Comparison of ENCODE assay signal across 18 cellular contexts in genomic region chr16:87762071-87762571, GRCh38. TPM values are rescaled to one million over a fixed set of nuclear protein-coding genes. Genes with fewer than 3 reads are reported as not detected.
DNase-seq lines count a peak whose midpoint lies in the region; ATAC-seq, FAIRE-seq and TF ChIP-seq lines count a peak whose summit lies in the region.
"Had no signal": no experiment of that assay in that cellular context is flagged by ENCODE, and none has a peak within 500 bp of the region (broad histone marks: within the 10 kb centered on the region; RNA-seq: fewer than 3 reads in every experiment).

No MANE protein-coding gene starts in this region.

- no peaks in the 10 kb centered on the region for H3K9me3 ChIP-seq in H1 (ENCODE audit: insufficient read depth in 2 of 2, low read depth in 1 of 2, low read length in 1 of 2)
- H3K9me3 ChIP-seq: adrenal gland, MG63, upper lobe of right lung had no signal

- no peak overlapping the region for H3K9ac ChIP-seq in H1 (replicated peaks in 1 of 4; ENCODE audit: extremely low read depth in 1 of 4, low read depth in 3 of 4, low read length in 3 of 4)

- peaks cover 10% of the 10 kb centered on the region for H3K79me1 ChIP-seq in H1 (ENCODE audit: low read depth, low read length)

- TF ChIP-seq POLR2A in GM12891 (IDR thresholded peaks at IDR 0.05; ENCODE audit: low read depth, low read length) (no peak), H1 (IDR thresholded peaks at IDR 0.05; ENCODE audit: control extremely low read depth in 1 of 2, low read depth in 2 of 2, low read length in 2 of 2) (no peak; a peak in 1 of 3 replicates), H54 (IDR thresholded peaks at IDR 0.05; ENCODE audit: low read depth, low read length) (no peak)

- peaks cover 9 to 22% of the 10 kb centered on the region in 2 experiments for H4K20me1 ChIP-seq in H1 (replicated peaks in 1 of 2; ENCODE audit: control insufficient read depth in 1 of 2, insufficient read depth in 2 of 2, low read length in 2 of 2)

- no peak overlapping the region for H3K56ac ChIP-seq in H1 (replicated peaks; ENCODE audit: insufficient read length, low read depth, low read length)

- WGBS in H1 (ENCODE audit: extremely low coverage in 1 of 2, insufficient coverage in 1 of 2, insufficient read length in 1 of 2, insufficient replicate concordance in 2 of 2, low coverage in 1 of 2, low lambda C conversion rate in 2 of 2, missing lambda C conversion rate in 1 of 2), 2 experiments, result 96% methylated on average over 14 of the region's 14 CpGs; no CpG with 5 or more reads in 1 of the 2 experiments

- H3K4me3 ChIP-seq in H1 (ENCODE audit: extremely low read depth in 1 of 4, insufficient read depth in 2 of 4, low read depth in 3 of 4, low read length in 4 of 4), result no peak overlapping the region
- H3K4me3 ChIP-seq: adrenal gland, lung, MG63, upper lobe of right lung had no signal

- H3K27me3 Mint-ChIP-seq in activated CD8-positive, alpha-beta T cell treated with anti-CD3 and anti-CD28 coated beads for 36 hours, result no peaks in the 10 kb centered on the region
- peaks cover 9% of the 10 kb centered on the region for H3K27me3 Mint-ChIP-seq in glutamatergic neuron (ENCODE audit: unreplicated experiment)

- peaks cover 16 to 57% of the 10 kb centered on the region in 2 experiments for H3K79me2 ChIP-seq in H1 (ENCODE audit: control insufficient read depth in 1 of 2, insufficient read depth in 2 of 2, low read length in 2 of 2)

- intact Hi-C loops in activated CD8-positive, alpha-beta T cell treated with anti-CD3 and anti-CD28 coated beads for 36 hours (cut with micrococcal nuclease), result no loop called here

- no peak overlapping the region for H2AFZ ChIP-seq in H1 (ENCODE audit: low read length)

- CTCF ChIA-PET in activated CD8-positive, alpha-beta T cell treated with anti-CD3 and anti-CD28 coated beads for 36 hours (lab: Charles Lee), result interaction anchor here (1.6 to 2.2 kb wide), 3 partner anchors 17 to 126 kb away, joined by 4 to 8 read pairs (median 5); no protein-coding TSS in a partner anchor
- CTCF ChIA-PET in H1 (lab: Charles Lee; ENCODE audit: partially characterized antibody), result interaction anchor here (1.0 to 1.2 kb wide), 3 partner anchors 15 to 28 kb away, joined by 3 read pairs; no protein-coding TSS in a partner anchor

- H3K23ac ChIP-seq in H1 (ENCODE audit: insufficient read length), result no peak overlapping the region

- H4K8ac ChIP-seq in H1 (ENCODE audit: extremely low read depth, insufficient read depth, low read length), result no peak overlapping the region

- FAIRE-seq in GM12891 (lab: Jason Lieb, UNC), result no peak
- no peak for FAIRE-seq in H1 (lab: Jason Lieb, UNC)
- no peak for FAIRE-seq in H54 (lab: Jason Lieb, UNC)
- FAIRE-seq: endometrium, frontal cortex had no signal

- no peak overlapping the region for H2BK20ac ChIP-seq in H1 (ENCODE audit: low read length)

- H3K18ac ChIP-seq in H1 (ENCODE audit: extremely low read depth, low read length), result no peak overlapping the region

- H2AK5ac ChIP-seq in H1 (ENCODE audit: low read depth, low read length), result no peak overlapping the region

- peak; percentile 14 for ATAC-seq in activated CD8-positive, alpha-beta T cell treated with anti-CD3 and anti-CD28 coated beads for 36 hours
- ATAC-seq in HG03432 (IDR thresholded peaks at IDR 0.05; ENCODE audit: unreplicated experiment), result no peak
- ATAC-seq: right cardiac atrium, upper lobe of right lung had no signal

- peak overlapping the region; percentile 39 for H3K27ac ChIP-seq in C4-2B
- H3K27ac ChIP-seq in H1 (ENCODE audit: low read depth, low read length), result no peak overlapping the region
- H3K27ac ChIP-seq: adrenal gland, upper lobe of right lung had no signal

- no peak overlapping the region for H3K14ac ChIP-seq in H1 (ENCODE audit: insufficient read length)

- no peak overlapping the region for H4K5ac ChIP-seq in H1 (ENCODE audit: insufficient read length, low read depth, low read length)

- H3K36me3 ChIP-seq in H1 (ENCODE audit: control insufficient read depth in 2 of 4, insufficient read depth in 4 of 4, low read length in 3 of 4), result peaks cover 11 to 50% (median 31%) of the 10 kb centered on the region in 4 experiments; a peak in 7 of 8 replicates

- H3K4ac ChIP-seq in H1 (replicated peaks; ENCODE audit: insufficient read length, low read depth, low read length), result no peak overlapping the region

- TF ChIP-seq RAD21 in H1 (IDR thresholded peaks at IDR 0.05 in 1 of 2, conservative IDR thresholded peaks at IDR 0.05 in 1 of 2; ENCODE audit: low read depth in 2 of 2, low read length in 2 of 2), result no peak

- H3K27me3 ChIP-seq in H1 (replicated peaks in 1 of 4; ENCODE audit: control insufficient read depth in 3 of 4, extremely low read depth in 1 of 4, insufficient read depth in 3 of 4, low read length in 3 of 4), result no peaks in the 10 kb centered on the region
- H3K27me3 ChIP-seq: adrenal gland, MG63, upper lobe of right lung had no signal

- TF ChIP-seq CTCF in C4-2B (conservative IDR thresholded peaks at IDR 0.05) (no peak), H1 (IDR thresholded peaks at IDR 0.05; ENCODE audit: control extremely low read depth in 1 of 3, insufficient read depth in 1 of 3, low read depth in 1 of 3, low read length in 3 of 3) (no peak), glutamatergic neuron (IDR thresholded peaks at IDR 0.05; ENCODE audit: partially characterized antibody, unreplicated experiment) (no peak)
- no peak for TF ChIP-seq CTCF in activated CD8-positive, alpha-beta T cell treated with anti-CD3 and anti-CD28 coated beads for 36 hours (IDR thresholded peaks at IDR 0.05)

- no peak overlapping the region for H2BK15ac ChIP-seq in H1 (ENCODE audit: low read length)

- H2BK120ac ChIP-seq in H1 (replicated peaks; ENCODE audit: low read depth, low read length), result no peak overlapping the region

- peak overlapping the region; percentile 76 for H3K27ac Mint-ChIP-seq in activated CD8-positive, alpha-beta T cell treated with anti-CD3 and anti-CD28 coated beads for 36 hours
- no peak overlapping the region for H3K27ac Mint-ChIP-seq in glutamatergic neuron (ENCODE audit: unreplicated experiment)

- H3K23me2 ChIP-seq in H1 (ENCODE audit: low read depth, low read length), result peaks cover 10% of the 10 kb centered on the region; the same call in 1 of the 2 replicates

- H3K4me1 ChIP-seq in H1 (replicated peaks in 1 of 4; ENCODE audit: control insufficient read depth in 3 of 4, insufficient read depth in 4 of 4, low read length in 3 of 4), result peaks cover 0 to 4% (median 2%) of the 10 kb centered on the region in 4 experiments; a peak in 3 of 7 replicates

- peaks cover 31% of the 10 kb centered on the region for H3K4me1 Mint-ChIP-seq in activated CD8-positive, alpha-beta T cell treated with anti-CD3 and anti-CD28 coated beads for 36 hours (ENCODE audit: low read depth)
- H3K4me1 Mint-ChIP-seq in glutamatergic neuron (ENCODE audit: low read depth, unreplicated experiment), result no peaks in the 10 kb centered on the region

- no peak overlapping the region for H4K91ac ChIP-seq in H1 (replicated peaks; ENCODE audit: insufficient read length, low read length)

- H3K4me3 Mint-ChIP-seq in activated CD8-positive, alpha-beta T cell treated with anti-CD3 and anti-CD28 coated beads for 36 hours, result peak overlapping the region; percentile 8
- no peak overlapping the region for H3K4me3 Mint-ChIP-seq in glutamatergic neuron (ENCODE audit: unreplicated experiment)

- DNase-seq in GM12891 (ENCODE audit: insufficient read length, low spot score), result no peak
- DNase-seq in activated CD8-positive, alpha-beta T cell treated with anti-CD3 and anti-CD28 coated beads for 36 hours, result peak; percentile 42
- DNase-seq in H1 (ENCODE audit: low read depth in 1 of 2, low spot score in 2 of 2), result no peak
- no peak for DNase-seq in glutamatergic neuron
- no peak for DNase-seq in NCI-H2196 treated with DMSO at 0.1 percent for 48 hours (lab: John Stamatoyannopoulos, UW; ENCODE audit: unreplicated experiment)
- no peak for DNase-seq in H54 (ENCODE audit: insufficient read length, low spot score)
- DNase-seq: adrenal gland; DMS153; MG63; right cardiac atrium; SIG-M5; stimulated activated CD4-positive, alpha-beta T cell treated with anti-CD3 and anti-CD28 coated beads, Interleukin-1b, Interleukin-23, amount 100 ng/mL, for 48 hours; upper lobe of right lung had no signal

- peaks cover 53% of the 10 kb centered on the region for H3K36me3 Mint-ChIP-seq in activated CD8-positive, alpha-beta T cell treated with anti-CD3 and anti-CD28 coated beads for 36 hours (ENCODE audit: low read depth)
- H3K36me3 Mint-ChIP-seq in glutamatergic neuron (ENCODE audit: unreplicated experiment), result no peaks in the 10 kb centered on the region

- no peak for TF ChIP-seq EP300 in H1 (IDR thresholded peaks at IDR 0.05; ENCODE audit: borderline replicate concordance in 1 of 2, low read depth in 2 of 2, low read length in 2 of 2)

- no peak overlapping the region for H2BK5ac ChIP-seq in H1 (ENCODE audit: low read depth, low read length)

- no peak overlapping the region for H3K4me2 ChIP-seq in H1 (ENCODE audit: insufficient read depth in 1 of 2, low read depth in 2 of 2, low read length in 2 of 2)

- H2BK12ac ChIP-seq in H1 (ENCODE audit: low read depth, low read length), result no peak overlapping the region

- no peaks in the 10 kb centered on the region for H3K9me3 Mint-ChIP-seq in activated CD8-positive, alpha-beta T cell treated with anti-CD3 and anti-CD28 coated beads for 36 hours
- peaks cover 6% of the 10 kb centered on the region for H3K9me3 Mint-ChIP-seq in glutamatergic neuron (ENCODE audit: unreplicated experiment)

- POLR2A ChIA-PET in activated CD8-positive, alpha-beta T cell treated with anti-CD3 and anti-CD28 coated beads for 36 hours (lab: Charles Lee), result interaction anchor here (0.5 to 0.7 kb wide), 2 partner anchors 40 to 1085 kb away, joined by 3 read pairs; no protein-coding TSS in a partner anchor
- POLR2A ChIA-PET in H1 (lab: Charles Lee; ENCODE audit: partially characterized antibody), result interaction anchor here (0.6 to 2.1 kb wide), 9 partner anchors 9 to 165 kb away, joined by 3 to 5 read pairs (median 3); no protein-coding TSS in a partner anchor

TF ChIP-seq in GM12891, 5 proteins besides CTCF, POLR2A, EP300 and RAD21 (continues in another document):
- TF ChIP-seq PAX5 (IDR thresholded peaks at IDR 0.05; ENCODE audit: insufficient read depth, low read length, severe bottlenecking), result peak; percentile 63

RNA-seq across cellular contexts. Expression of gene KLHDC4, which starts 3.7 kb away (rescaled TPM):
- polyA plus RNA-seq in GM12891 (2012; ENCODE audit: low read depth, missing spikeins), result 28.9 TPM
- total RNA-seq in activated CD8-positive, alpha-beta T cell treated with anti-CD3 and anti-CD28 coated beads for 36 hours, result 10 to 100 TPM; 80.8 to 81.7 TPM
- 55.6 and 63.9 TPM in 2 replicates for total RNA-seq in H1 (2021; fragmentation: NEBNext Ultra II Directional; extraction: Animal tissue kit (Norgen Biotek cat#: 25700))
- polyA plus RNA-seq in H1 (2011; rRNA removed), result 23.7 and 39.0 TPM in 2 replicates
- 37.2 TPM for polyA plus RNA-seq in H1 (2011; cell fraction: cytosol; rRNA removed)
- 86.9 TPM for polyA plus RNA-seq in H1 (2011; cell fraction: nucleus; rRNA removed)
- polyA plus RNA-seq in H1 (2012, experiment 1 of 2), result 36.8 to 50.9 TPM (median 49.8 TPM) in 4 replicates
- polyA plus RNA-seq in H1 (2012, experiment 2 of 2), result 28.4 TPM
- 29.3 TPM for polyA plus RNA-seq in H1 (2013, experiment 1 of 2)
- 27.4 TPM for polyA plus RNA-seq in H1 (2013, experiment 2 of 2)
- polyA minus RNA-seq in H1 (2011; rRNA and poly(A)+ RNA removed), result 26.5 and 30.9 TPM in 2 replicates
- 18.6 TPM for polyA minus RNA-seq in H1 (2011; cell fraction: cytosol; rRNA and poly(A)+ RNA removed)
- 57.3 TPM for polyA minus RNA-seq in H1 (2011; cell fraction: nucleus; rRNA and poly(A)+ RNA removed)
- 65.4 TPM for total RNA-seq in glutamatergic neuron (ENCODE audit: unreplicated experiment)
